In genomic region chr14:31166271-31166561, GRCh38 we compare ENCODE assay signal across 1 cellular context.
TF ChIP-seq lines count a peak whose summit lies in the region.

No MANE protein-coding gene starts in this region.

TF ChIP-seq in HCT116, 20 proteins besides CTCF, POLR2A, EP300 and RAD21:
- no peak for TF ChIP-seq CEBPB (IDR thresholded peaks at IDR 0.05; ENCODE audit: low read depth)
- no peak for TF ChIP-seq POLR2AphosphoS5 (IDR thresholded peaks at IDR 0.05; ENCODE audit: low read depth, low read length)
- no peak for TF ChIP-seq EZH2 (IDR thresholded peaks at IDR 0.05)
- TF ChIP-seq REST (IDR thresholded peaks at IDR 0.05; ENCODE audit: low read depth) = no peak
- no peak for TF ChIP-seq TCF7L2 (IDR thresholded peaks at IDR 0.05; ENCODE audit: borderline replicate concordance, extremely low read depth, insufficient read depth, insufficient read length)
- no peak for TF ChIP-seq ZFX (IDR thresholded peaks at IDR 0.05)
- TF ChIP-seq EZH2phosphoT487 (IDR thresholded peaks at IDR 0.05; ENCODE audit: borderline replicate concordance) = no peak
- no peak for TF ChIP-seq ELF1 (IDR thresholded peaks at IDR 0.05; ENCODE audit: borderline replicate concordance, low read depth)
- no peak for TF ChIP-seq EGR1 (IDR thresholded peaks at IDR 0.05; ENCODE audit: low read depth)
- TF ChIP-seq JUND (IDR thresholded peaks at IDR 0.05) = no peak
- no peak for TF ChIP-seq MAX (IDR thresholded peaks at IDR 0.05)
- no peak for TF ChIP-seq ZNF274 (IDR thresholded peaks at IDR 0.05; ENCODE audit: low read depth, low read length)
- no peak for TF ChIP-seq ZBTB33 (IDR thresholded peaks at IDR 0.05; ENCODE audit: extremely low read depth, insufficient replicate concordance, low read length)
- TF ChIP-seq YY1 (IDR thresholded peaks at IDR 0.05; ENCODE audit: extremely low read depth, insufficient replicate concordance, low read depth, low read length) = no peak
- TF ChIP-seq ATF3 (IDR thresholded peaks at IDR 0.05) = no peak
- no peak for TF ChIP-seq FOSL1 (IDR thresholded peaks at IDR 0.05; ENCODE audit: low read depth)
- no peak for TF ChIP-seq SP1 (IDR thresholded peaks at IDR 0.05; ENCODE audit: low read depth)
- no peak for TF ChIP-seq CBX3 (IDR thresholded peaks at IDR 0.05; ENCODE audit: low read depth)
- TF ChIP-seq SRF (IDR thresholded peaks at IDR 0.05; ENCODE audit: low read depth) = no peak
- TF ChIP-seq SIN3A (IDR thresholded peaks at IDR 0.05; ENCODE audit: low read depth) = no peak
